ENCODE assay signal across 1 cellular context in the genomic region with DNA sequence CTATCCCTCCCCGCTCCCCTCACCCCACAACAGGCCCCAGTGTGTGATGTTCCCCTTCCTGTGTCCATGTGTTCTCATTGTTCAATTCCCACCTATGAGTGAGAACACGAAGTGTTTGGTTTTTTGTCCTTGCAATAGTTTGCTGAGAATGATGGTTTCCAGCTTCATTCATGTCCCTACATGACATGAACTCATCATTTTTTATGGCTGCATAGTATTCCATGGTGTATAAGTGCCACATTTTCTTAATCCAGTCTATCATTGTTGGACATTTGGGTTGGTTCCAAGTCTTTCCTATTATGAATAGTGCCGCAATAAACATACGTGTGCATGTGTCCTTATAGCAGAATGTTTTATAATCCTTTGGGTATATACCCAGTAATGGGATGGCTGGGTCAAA. TPM values are rescaled to one million over a fixed set of nuclear protein-coding genes. Genes with fewer than 3 reads are reported as not detected.
"Had no signal": no experiment of that assay in that cellular context is flagged by ENCODE, and none has a peak within 500 bp of the region (broad histone marks: within the 10 kb centered on the region; RNA-seq: fewer than 3 reads in every experiment).

No MANE protein-coding gene starts in this region.

RNA-seq across cellular contexts. Expression of gene FBXL22, which starts 20.0 kb away (rescaled TPM):
- total RNA-seq: body of pancreas had no signal
